28 cellular contexts compared by ENCODE assay signal in genomic region chr19:17194608-17195007, GRCh38.
"Had no signal": no experiment of that assay in that cellular context is flagged by ENCODE, and none has a peak within 500 bp of the region (broad histone marks: within the 10 kb centered on the region; RNA-seq: fewer than 3 reads in every experiment).

No MANE protein-coding gene starts in this region.

- DNase-seq: Kasumi-1; MM.1S; NCI-H1092 treated with DMSO at 0.1 percent for 48 hours; NCI-H1436; NCI-H187; NCI-H2029; NCI-H2081 treated with DMSO at 0.1 percent for 48 hours; NCI-H2171; NCI-H226; NCI-H446; NCI-H510A; NCI-H524 treated with DMSO at 0.1 percent for 48 hours; NCI-H69; NCI-H774; NK-92 treated with Interleukin-12 subunit alpha and Interleukin-12 subunit beta, amount 100 ng/mL, for 24 hours; OCI-M1; Right ventricle myocardium superior; RPMI8226; SIG-M5; SW 1271 had no signal

- H3K9me3 Mint-ChIP-seq: IgD-negative memory B cell had no signal

- FAIRE-seq: HTR-8/SVneo, K562, RCC 7860 had no signal

- H3K9ac ChIP-seq: KMS-11 had no signal

- H3K27ac ChIP-seq: HL-60, KMS-11, SJSA1, SK-N-MC had no signal

- H3K4me2 ChIP-seq: KMS-11 had no signal

- H3K27me3 ChIP-seq: SJSA1 had no signal

- ATAC-seq: K562 had no signal

- H3K27me3 Mint-ChIP-seq: IgD-negative memory B cell had no signal

- H3K4me3 ChIP-seq: K562, SJSA1, SK-N-MC had no signal

- H3K4me1 ChIP-seq: SJSA1 had no signal

- H3K9me3 ChIP-seq: SJSA1 had no signal
